1 cellular context compared by ENCODE assay signal in the genomic region with DNA sequence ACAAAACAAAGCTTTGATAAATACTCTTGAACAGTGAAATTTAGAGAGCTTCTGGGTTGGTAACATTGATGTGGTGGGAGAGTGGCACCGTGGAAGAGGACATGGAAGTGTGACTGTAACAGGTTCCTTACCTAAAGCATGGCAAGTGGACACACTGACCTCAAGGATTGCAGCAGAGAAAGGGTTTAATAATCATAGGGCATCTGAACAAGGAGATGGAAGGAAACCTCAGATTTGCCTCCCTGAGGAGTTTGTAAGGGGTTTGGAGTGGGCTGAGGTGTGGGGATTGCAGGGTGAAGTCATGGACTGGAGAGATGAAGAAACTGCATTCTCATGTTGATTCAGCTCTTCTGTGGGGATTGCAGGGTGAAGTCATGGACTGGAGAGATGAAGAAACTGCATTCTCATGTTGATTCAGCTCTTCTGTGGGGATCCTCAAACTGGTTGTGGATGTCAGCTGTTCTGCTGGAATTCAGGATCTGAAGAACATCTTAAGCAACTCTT.
TF ChIP-seq lines count a peak whose summit lies in the region.

No MANE protein-coding gene starts in this region.

TF ChIP-seq in K562, 482 proteins besides CTCF, POLR2A, EP300 and RAD21 (continued from another document):
- TF ChIP-seq CREB3 (tag; conservative IDR thresholded peaks at IDR 0.05; ENCODE audit: low read depth): peak; percentile 81
- TF ChIP-seq HDAC1 (IDR thresholded peaks at IDR 0.05): peak in 1 of 2 experiments; percentile 65; a peak in 2 of 4 replicates
- TF ChIP-seq ATF7 (IDR thresholded peaks at IDR 0.05): peak; percentile 93
- no peak for TF ChIP-seq ZNF699 (CRISPR knock-in tag; IDR thresholded peaks at IDR 0.05; ENCODE audit: insufficient replicate concordance)
- TF ChIP-seq ARNT (IDR thresholded peaks at IDR 0.05): peak in 1 of 2 experiments; percentile 65; a peak in 1 of 4 replicates
- TF ChIP-seq TFAP4 (CRISPR knock-in tag; IDR thresholded peaks at IDR 0.05; ENCODE audit: borderline replicate concordance): peak; percentile 61; the same call in 1 of the 2 replicates
- no peak for TF ChIP-seq GTF2E2 (tag; IDR thresholded peaks at IDR 0.05)
- TF ChIP-seq EHMT2 (IDR thresholded peaks at IDR 0.05): peak; percentile 23; the same call in 1 of the 2 replicates
- peak; percentile 32 for TF ChIP-seq PRDM10 (IDR thresholded peaks at IDR 0.05; ENCODE audit: partially characterized antibody)
- no peak for TF ChIP-seq POLR2AphosphoS2 (IDR thresholded peaks at IDR 0.05; ENCODE audit: low read length)
- no peak for TF ChIP-seq GTF2A2 (tag; IDR thresholded peaks at IDR 0.05)
- peak; percentile 86 for TF ChIP-seq DPF2 (IDR thresholded peaks at IDR 0.05)
